13 cellular contexts compared by ENCODE assay signal in the genomic region with DNA sequence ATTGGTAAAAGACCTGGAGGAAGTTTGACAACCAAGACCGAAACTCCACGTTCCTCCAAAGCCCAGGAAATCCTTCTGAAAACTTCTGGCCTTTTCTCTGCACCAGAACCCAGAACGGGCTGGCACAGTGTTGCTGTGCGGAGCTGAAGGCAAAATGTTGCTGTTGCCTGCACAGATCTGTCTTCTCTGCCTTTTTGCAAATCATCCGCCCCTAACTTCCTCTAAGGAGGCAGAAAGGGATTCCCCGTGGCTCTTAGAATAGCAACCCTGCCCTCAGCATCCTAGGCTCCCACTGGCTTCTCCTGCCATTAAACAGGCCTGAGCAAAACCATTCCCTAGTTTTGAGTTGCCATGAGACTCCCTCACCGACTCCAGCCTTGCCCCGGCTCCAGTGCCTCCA. TPM values are rescaled to one million over a fixed set of nuclear protein-coding genes. Genes with fewer than 3 reads are reported as not detected.
DNase-seq lines count a peak whose midpoint lies in the region; ATAC-seq and TF ChIP-seq lines count a peak whose summit lies in the region.
"Had no signal": no experiment of that assay in that cellular context is flagged by ENCODE, and none has a peak within 500 bp of the region (broad histone marks: within the 10 kb centered on the region; RNA-seq: fewer than 3 reads in every experiment).

No MANE protein-coding gene starts in this region.

- peaks cover 50% of the 10 kb centered on the region for H3K36me3 Mint-ChIP-seq in activated CD8-positive, alpha-beta memory T cell treated with anti-CD3 and anti-CD28 coated beads, Interleukin-2, amount 10 ng/mL, durations not matched to agents 7 days and 5 days
- peaks cover 58% of the 10 kb centered on the region for H3K36me3 Mint-ChIP-seq in activated T-helper 1 cell treated with anti-CD3 and anti-CD28 coated beads, Interleukin-12 subunit alpha, Interleukin-12 subunit beta, Interleukin-2, Interleukin-4 antibody, amounts not matched to agents 30 ng/mL and 10 ng/mL and 1 ng/mL, durations not matched to agents 14 hours and 24 hours and 36 hours (ENCODE audit: low read depth)
- H3K36me3 Mint-ChIP-seq in endodermal cell (ENCODE audit: low read depth): no peaks in the 10 kb centered on the region

- H3K4me1 ChIP-seq in spleen: peaks cover 16 to 100% (median 60%) of the 10 kb centered on the region in 6 donors
- no peaks in the 10 kb centered on the region for H3K4me1 ChIP-seq in endodermal cell (ENCODE audit: control insufficient read depth, insufficient read depth, low read length)
- H3K4me1 ChIP-seq: testis had no signal

- TF ChIP-seq CTCF in spleen (IDR thresholded peaks at IDR 0.05 in 8 of 11, conservative IDR thresholded peaks at IDR 0.05 in 3 of 11) (no peak), endodermal cell (conservative IDR thresholded peaks at IDR 0.05) (no peak)

- no peak overlapping the region for H3K4me3 ChIP-seq in spleen
- H3K4me3 ChIP-seq in endodermal cell (ENCODE audit: low read length): no peak overlapping the region
- H3K4me3 ChIP-seq: dorsolateral prefrontal cortex, testis had no signal

- WGBS in spleen, 5 donors: 50 to 67% (median 54%) methylated on average over 8 of the region's 8 CpGs
- WGBS in endodermal cell (ENCODE audit: insufficient coverage in 1 of 2, insufficient read length in 1 of 2), 2 experiments: 91 to 96% methylated on average over 6 to 8 of the region's 8 CpGs

- CTCF ChIA-PET in activated CD8-positive, alpha-beta memory T cell treated with anti-CD3 and anti-CD28 coated beads, Interleukin-2, amount 10 ng/mL, durations not matched to agents 7 days and 5 days (lab: Charles Lee): no interaction called here

- H3K27me3 ChIP-seq in spleen (replicated peaks in 1 of 7) (peaks cover 0 to 9% (median 0%) of the 10 kb centered on the region in 7 donors), endodermal cell (ENCODE audit: control insufficient read depth, insufficient read depth, low read length, poor library complexity, severe bottlenecking) (no peaks in the 10 kb centered on the region)
- H3K27me3 ChIP-seq: testis had no signal

- intact Hi-C loops in activated T-helper 1 cell treated with anti-CD3 and anti-CD28 coated beads, Interleukin-12 subunit alpha, Interleukin-12 subunit beta, Interleukin-2, Interleukin-4 antibody, amounts not matched to agents 30 ng/mL and 10 ng/mL and 1 ng/mL, durations not matched to agents 14 hours and 24 hours and 36 hours (cut with micrococcal nuclease): no loop called here
- intact Hi-C loops in spleen (cut with DNase I; ENCODE audit: low total_unique reads): no loop called here

- no peak for TF ChIP-seq POLR2A in spleen (IDR thresholded peaks at IDR 0.05)

- H3K9ac ChIP-seq in endodermal cell (ENCODE audit: extremely low read depth, low read length, poor library complexity, severe bottlenecking): no peak overlapping the region

- H3K9me3 ChIP-seq in spleen (no peaks in the 10 kb centered on the region), endodermal cell (ENCODE audit: control insufficient read depth, low read length) (no peaks in the 10 kb centered on the region)
- H3K9me3 ChIP-seq: testis had no signal

- H3K36me3 ChIP-seq in spleen: peaks cover 0 to 49% (median 28%) of the 10 kb centered on the region in 6 donors
- no peaks in the 10 kb centered on the region for H3K36me3 ChIP-seq in endodermal cell (ENCODE audit: control insufficient read depth, insufficient read depth, low read length)

- no peak for DNase-seq in activated CD8-positive, alpha-beta memory T cell treated with anti-CD3 and anti-CD28 coated beads, Interleukin-2, amount 10 ng/mL, durations not matched to agents 7 days and 5 days
- no peak for DNase-seq in activated CD8-positive, alpha-beta memory T cell treated with anti-CD3 and anti-CD28 coated beads, Interleukin-2, amount 50 U/mL, for 48 hours
- DNase-seq in activated T-helper 1 cell treated with anti-CD3 and anti-CD28 coated beads, Interleukin-12 subunit alpha, Interleukin-12 subunit beta, Interleukin-2, Interleukin-4 antibody, amounts not matched to agents 30 ng/mL and 10 ng/mL and 1 ng/mL, durations not matched to agents 14 hours and 24 hours and 36 hours (ENCODE audit: low spot score): no peak
- DNase-seq in spleen (no peak), endodermal cell (no peak), NCI-H2081 treated with DMSO at 0.1 percent for 48 hours (lab: John Stamatoyannopoulos, UW) (no peak), AG20443 (ENCODE audit: low spot score) (no peak)
- DNase-seq: DMS 273 treated with DMSO at 0.1 percent for 48 hours, dorsolateral prefrontal cortex, NCI-H187, SHP77 treated with DMSO at 0.1 percent for 48 hours, testis had no signal

- H3K27ac ChIP-seq in spleen (peak overlapping the region in 7 of 8 donors; percentile 27 to 89 (median 74)), endodermal cell (ENCODE audit: low read depth, low read length) (no peak overlapping the region)
- H3K27ac ChIP-seq: dorsolateral prefrontal cortex, testis had no signal

- peak overlapping the region; percentile 53 for H3K27ac Mint-ChIP-seq in activated CD8-positive, alpha-beta memory T cell treated with anti-CD3 and anti-CD28 coated beads, Interleukin-2, amount 10 ng/mL, durations not matched to agents 7 days and 5 days
- H3K27ac Mint-ChIP-seq in activated T-helper 1 cell treated with anti-CD3 and anti-CD28 coated beads, Interleukin-12 subunit alpha, Interleukin-12 subunit beta, Interleukin-2, Interleukin-4 antibody, amounts not matched to agents 30 ng/mL and 10 ng/mL and 1 ng/mL, durations not matched to agents 14 hours and 24 hours and 36 hours: peak overlapping the region; percentile 54
- H3K27ac Mint-ChIP-seq in endodermal cell: no peak overlapping the region

- peaks cover 57% of the 10 kb centered on the region for H3K4me1 Mint-ChIP-seq in activated CD8-positive, alpha-beta memory T cell treated with anti-CD3 and anti-CD28 coated beads, Interleukin-2, amount 10 ng/mL, durations not matched to agents 7 days and 5 days
- H3K4me1 Mint-ChIP-seq in activated T-helper 1 cell treated with anti-CD3 and anti-CD28 coated beads, Interleukin-12 subunit alpha, Interleukin-12 subunit beta, Interleukin-2, Interleukin-4 antibody, amounts not matched to agents 30 ng/mL and 10 ng/mL and 1 ng/mL, durations not matched to agents 14 hours and 24 hours and 36 hours (ENCODE audit: low read depth): peaks cover 81% of the 10 kb centered on the region
- H3K4me1 Mint-ChIP-seq in endodermal cell: no peaks in the 10 kb centered on the region

- H3K27me3 Mint-ChIP-seq in activated CD8-positive, alpha-beta memory T cell treated with anti-CD3 and anti-CD28 coated beads, Interleukin-2, amount 10 ng/mL, durations not matched to agents 7 days and 5 days: no peaks in the 10 kb centered on the region
- no peaks in the 10 kb centered on the region for H3K27me3 Mint-ChIP-seq in activated T-helper 1 cell treated with anti-CD3 and anti-CD28 coated beads, Interleukin-12 subunit alpha, Interleukin-12 subunit beta, Interleukin-2, Interleukin-4 antibody, amounts not matched to agents 30 ng/mL and 10 ng/mL and 1 ng/mL, durations not matched to agents 14 hours and 24 hours and 36 hours (ENCODE audit: insufficient read depth)
- no peaks in the 10 kb centered on the region for H3K27me3 Mint-ChIP-seq in endodermal cell (ENCODE audit: insufficient read depth)

- no peak for ATAC-seq in activated CD8-positive, alpha-beta memory T cell treated with anti-CD3 and anti-CD28 coated beads, Interleukin-2, amount 10 ng/mL, durations not matched to agents 7 days and 5 days
- peak; percentile 25 for ATAC-seq in HG02623 (IDR thresholded peaks at IDR 0.05; ENCODE audit: unreplicated experiment)

- no peak overlapping the region for H3K4me3 Mint-ChIP-seq in activated CD8-positive, alpha-beta memory T cell treated with anti-CD3 and anti-CD28 coated beads, Interleukin-2, amount 10 ng/mL, durations not matched to agents 7 days and 5 days
- no peak overlapping the region for H3K4me3 Mint-ChIP-seq in activated T-helper 1 cell treated with anti-CD3 and anti-CD28 coated beads, Interleukin-12 subunit alpha, Interleukin-12 subunit beta, Interleukin-2, Interleukin-4 antibody, amounts not matched to agents 30 ng/mL and 10 ng/mL and 1 ng/mL, durations not matched to agents 14 hours and 24 hours and 36 hours
- H3K4me3 Mint-ChIP-seq in endodermal cell: no peak overlapping the region

- H3K9me3 Mint-ChIP-seq in activated CD8-positive, alpha-beta memory T cell treated with anti-CD3 and anti-CD28 coated beads, Interleukin-2, amount 10 ng/mL, durations not matched to agents 7 days and 5 days (ENCODE audit: low read depth): no peaks in the 10 kb centered on the region
- H3K9me3 Mint-ChIP-seq in activated T-helper 1 cell treated with anti-CD3 and anti-CD28 coated beads, Interleukin-12 subunit alpha, Interleukin-12 subunit beta, Interleukin-2, Interleukin-4 antibody, amounts not matched to agents 30 ng/mL and 10 ng/mL and 1 ng/mL, durations not matched to agents 14 hours and 24 hours and 36 hours: no peaks in the 10 kb centered on the region
- H3K9me3 Mint-ChIP-seq in endodermal cell: no peaks in the 10 kb centered on the region

RNA-seq across cellular contexts. Expression of a gene that starts 44.9 kb away (rescaled TPM):
- total RNA-seq in activated CD8-positive, alpha-beta memory T cell treated with anti-CD3 and anti-CD28 coated beads, Interleukin-2, amount 10 ng/mL, durations not matched to agents 7 days and 5 days: 10 to 100 TPM; 40.6 to 48.7 TPM
- total RNA-seq in activated T-helper 1 cell treated with anti-CD3 and anti-CD28 coated beads, Interleukin-12 subunit alpha, Interleukin-12 subunit beta, Interleukin-2, Interleukin-4 antibody, amounts not matched to agents 30 ng/mL and 10 ng/mL and 1 ng/mL, durations not matched to agents 14 hours and 24 hours and 36 hours: 41.6 and 45.4 TPM in 2 replicates
- total RNA-seq in spleen (10 to 100 TPM in 5 of 7 donors, 1 to 10 TPM in 2; 8.6 to 22.5 (median 14.4) TPM), endodermal cell (10 to 100 TPM; 28.0 to 38.2 TPM)
- polyA plus RNA-seq in spleen: 1 to 10 TPM; 5.0 to 9.3 (median 6.4) TPM
- polyA plus RNA-seq in endodermal cell (2013, experiment 1 of 2): 19.4 TPM
- polyA plus RNA-seq in endodermal cell (2013, experiment 2 of 2): 20.9 TPM
